ENCODE assay signal across 28 cellular contexts in the genomic region with DNA sequence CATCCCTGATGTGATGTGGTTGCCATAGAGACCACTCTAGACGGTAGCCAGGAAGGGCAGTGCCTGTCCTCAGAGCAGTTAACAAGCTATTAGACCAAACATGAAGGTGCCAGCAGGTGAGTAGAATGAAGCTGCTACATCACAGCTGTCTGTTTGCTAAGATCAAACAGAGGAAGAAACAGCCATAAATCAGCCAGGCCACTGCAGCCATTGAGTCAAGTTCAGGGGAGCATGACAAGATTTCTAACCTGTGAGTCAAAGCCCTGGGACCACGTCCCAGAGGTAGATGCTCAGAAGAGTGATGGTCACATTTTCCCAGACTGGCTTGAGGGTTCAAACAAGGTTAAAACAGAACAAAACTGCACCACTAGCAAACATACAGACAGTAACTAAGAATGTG.
DNase-seq lines count a peak whose midpoint lies in the region; ATAC-seq, FAIRE-seq and TF ChIP-seq lines count a peak whose summit lies in the region.
"Had no signal": no experiment of that assay in that cellular context is flagged by ENCODE, and none has a peak within 500 bp of the region (broad histone marks: within the 10 kb centered on the region; RNA-seq: fewer than 3 reads in every experiment).

No MANE protein-coding gene starts in this region.

- POLR2A ChIA-PET in K562 (lab: Yijun Ruan, JAX): interaction anchor here (0.9 kb wide), 1 partner anchor 10 kb away, joined by 3 read pairs; no protein-coding TSS in a partner anchor

- H3K27me3 ChIP-seq in K562 (ENCODE audit: control insufficient read depth in 2 of 2, insufficient read depth in 2 of 2, low read length in 2 of 2): no peaks in the 10 kb centered on the region
- H3K27me3 ChIP-seq in neural cell (ENCODE audit: insufficient read depth, low read depth, low read length): no peaks in the 10 kb centered on the region
- H3K27me3 ChIP-seq in WERI-Rb-1 (ENCODE audit: insufficient read depth, low read depth, severe bottlenecking): no peaks in the 10 kb centered on the region
- H3K27me3 ChIP-seq: ovary, testis had no signal

- no peak for TF ChIP-seq POLR2A in K562 (conservative IDR thresholded peaks at IDR 0.05)

- TF ChIP-seq CTCF in K562 (IDR thresholded peaks at IDR 0.05 in 2 of 3, conservative IDR thresholded peaks at IDR 0.05 in 1 of 3; ENCODE audit: insufficient read depth in 2 of 3, low read depth in 1 of 3, low read length in 3 of 3): no peak
- TF ChIP-seq CTCF in neural cell (IDR thresholded peaks at IDR 0.05; ENCODE audit: poor library complexity, severe bottlenecking): no peak
- TF ChIP-seq CTCF in WERI-Rb-1 (IDR thresholded peaks at IDR 0.05; ENCODE audit: low read depth, low read length): no peak

- no peak for TF ChIP-seq RAD21 in K562 (CRISPR knock-in tag; conservative IDR thresholded peaks at IDR 0.05 in 1 of 2, IDR thresholded peaks at IDR 0.05 in 1 of 2)
- TF ChIP-seq RAD21 in neural cell (conservative IDR thresholded peaks at IDR 0.05): no peak

- FAIRE-seq in K562 (lab: Jason Lieb, UNC): no peak
- FAIRE-seq: G401.6, GM19239, H1, HTR-8/SVneo had no signal

- H3K79me2 ChIP-seq in K562 (ENCODE audit: control insufficient read depth, insufficient read depth, low read length): no peaks in the 10 kb centered on the region
- no peaks in the 10 kb centered on the region for H3K79me2 ChIP-seq in neural cell (replicated peaks; ENCODE audit: insufficient read depth, low read length)

- H3K4me3 ChIP-seq in K562 (no peak overlapping the region), neural cell (ENCODE audit: low read length) (no peak overlapping the region), WERI-Rb-1 (ENCODE audit: low read depth, low read length) (no peak overlapping the region)
- H3K4me3 ChIP-seq: ovary, testis had no signal

- H4K20me1 ChIP-seq in K562 (replicated peaks; ENCODE audit: control insufficient read depth, insufficient read depth, low read length) (no peaks in the 10 kb centered on the region), neural cell (ENCODE audit: insufficient read depth) (no peaks in the 10 kb centered on the region)

- H3K27ac Mint-ChIP-seq in activated T-helper 2 cell treated with anti-CD3 and anti-CD28 coated beads, Interferon-gamma antibody, Interleukin-2, Interleukin-4, amounts not matched to agents 10 μg/mL and 5 μg/mL and 100 μg/mL, durations not matched to agents 14 hours and 24 hours and 36 hours: no peak overlapping the region
- H3K27ac Mint-ChIP-seq: immature natural killer cell; memory B cell; naive thymus-derived CD4-positive, alpha-beta T cell; stimulated activated effector memory CD8-positive, alpha-beta T cell treated with anti-CD3 and anti-CD28 coated beads, Interleukin-12 subunit alpha, Interleukin-12 subunit beta, amount 100 ng/mL, for 72 hours had no signal

- H3K9ac ChIP-seq in K562 (ENCODE audit: insufficient read depth in 1 of 2, low read depth in 2 of 2, low read length in 2 of 2): no peak overlapping the region
- peak overlapping the region; percentile 9 for H3K9ac ChIP-seq in neural cell (ENCODE audit: low read length)

- in situ Hi-C loops in K562 (cut with MboI): no loop called here

- intact Hi-C loops in K562 (cut with micrococcal nuclease): no loop called here
- intact Hi-C loops in activated T-helper 2 cell treated with anti-CD3 and anti-CD28 coated beads, Interferon-gamma antibody, Interleukin-2, Interleukin-4, amounts not matched to agents 10 μg/mL and 5 μg/mL and 100 μg/mL, durations not matched to agents 14 hours and 24 hours and 36 hours (cut with micrococcal nuclease): no loop called here

- H3K36me3 ChIP-seq in K562 (ENCODE audit: control insufficient read depth, insufficient read depth, low read length) (no peaks in the 10 kb centered on the region), neural cell (ENCODE audit: insufficient read depth, low read length) (no peaks in the 10 kb centered on the region), WERI-Rb-1 (no peaks in the 10 kb centered on the region)
- H3K36me3 ChIP-seq: ovary had no signal

- no peaks in the 10 kb centered on the region for H3K27me3 Mint-ChIP-seq in activated T-helper 2 cell treated with anti-CD3 and anti-CD28 coated beads, Interferon-gamma antibody, Interleukin-2, Interleukin-4, amounts not matched to agents 10 μg/mL and 5 μg/mL and 100 μg/mL, durations not matched to agents 14 hours and 24 hours and 36 hours (ENCODE audit: low read depth)
- H3K27me3 Mint-ChIP-seq: central memory CD8-positive, alpha-beta T cell had no signal

- H3K4me2 ChIP-seq in K562 (ENCODE audit: insufficient read depth, low read length) (no peak overlapping the region), neural cell (ENCODE audit: low read length) (no peak overlapping the region)

- H3K9me1 ChIP-seq in K562 (ENCODE audit: control insufficient read depth, insufficient read depth, low read length): no peaks in the 10 kb centered on the region

- BruUV-seq in K562 (replicated peaks; lab: Mats Ljungman, UMichigan): no TSS peak

- no peak overlapping the region for H3K4me3 Mint-ChIP-seq in activated T-helper 2 cell treated with anti-CD3 and anti-CD28 coated beads, Interferon-gamma antibody, Interleukin-2, Interleukin-4, amounts not matched to agents 10 μg/mL and 5 μg/mL and 100 μg/mL, durations not matched to agents 14 hours and 24 hours and 36 hours (ENCODE audit: low read depth)
- H3K4me3 Mint-ChIP-seq: central memory CD8-positive, alpha-beta T cell; immature natural killer cell; memory B cell; naive thymus-derived CD4-positive, alpha-beta T cell; stimulated activated effector memory CD8-positive, alpha-beta T cell treated with anti-CD3 and anti-CD28 coated beads, Interleukin-12 subunit alpha, Interleukin-12 subunit beta, amount 100 ng/mL, for 72 hours had no signal

- DNase-seq in EH (ENCODE audit: low read depth) (peak; percentile 4), NCI-H345 treated with DMSO at 0.1 percent for 48 hours (lab: John Stamatoyannopoulos, UW; ENCODE audit: unreplicated experiment) (peak; percentile 11), K562 (ENCODE audit: extremely low read depth in 1 of 4, low spot score in 3 of 4) (no peak), WERI-Rb-1 (no peak)
- DNase-seq in activated naive CD4-positive, alpha-beta T cell treated with Interleukin-2 at 50 U/mL for 16 hours: no peak
- DNase-seq in activated T-helper 2 cell treated with anti-CD3 and anti-CD28 coated beads, Interferon-gamma antibody, Interleukin-2, Interleukin-4, amounts not matched to agents 10 μg/mL and 5 μg/mL and 100 μg/mL, durations not matched to agents 14 hours and 24 hours and 36 hours (ENCODE audit: low spot score): no peak
- DNase-seq: activated CD4-positive, alpha-beta T cell treated with anti-CD3 and anti-CD28 coated beads, Interleukin-2, amount 50 U/mL, for 1 hour; AML-193; amniotic stem cell; head of caudate nucleus; immature natural killer cell; Kasumi-1; naive thymus-derived CD4-positive, alpha-beta T cell; NCI-H1092 treated with DMSO at 0.1 percent for 48 hours; NCI-H526; OCI-M1; ovary; testis had no signal

- no peaks in the 10 kb centered on the region for H3F3A ChIP-seq in neural cell (ENCODE audit: insufficient read depth, low read length, poor library complexity, severe bottlenecking)

- CTCF ChIA-PET in K562 (lab: Yijun Ruan, JAX; ENCODE audit: low intra/inter-chr PET ratio): no interaction called here

- no peak overlapping the region for H3K27ac ChIP-seq in K562 (ENCODE audit: extremely low read depth, low read depth, low read length)
- H3K27ac ChIP-seq in neural cell (ENCODE audit: low read length): peak overlapping the region; percentile 50
- H3K27ac ChIP-seq in WERI-Rb-1: no peak overlapping the region
- H3K27ac ChIP-seq: ovary, testis had no signal

- H3K4me1 ChIP-seq in K562 (replicated peaks in 1 of 2; ENCODE audit: control insufficient read depth in 2 of 2, insufficient read depth in 2 of 2, low read length in 2 of 2): no peaks in the 10 kb centered on the region
- H3K4me1 ChIP-seq: Caco-2, testis had no signal

- ATAC-seq in K562: no peak
- ATAC-seq: naive thymus-derived CD4-positive, alpha-beta T cell; sciatic nerve; stimulated activated effector memory CD8-positive, alpha-beta T cell treated with anti-CD3 and anti-CD28 coated beads, Interleukin-12 subunit alpha, Interleukin-12 subunit beta, amount 100 ng/mL, for 72 hours had no signal

- no peaks in the 10 kb centered on the region for H3K9me3 ChIP-seq in K562 (replicated peaks; ENCODE audit: control insufficient read depth, insufficient read depth, low read depth, low read length)
- H3K9me3 ChIP-seq in neural cell (ENCODE audit: low read length): no peaks in the 10 kb centered on the region
- no peaks in the 10 kb centered on the region for H3K9me3 ChIP-seq in WERI-Rb-1 (ENCODE audit: severe bottlenecking)
- H3K9me3 ChIP-seq: Caco-2, ovary, testis had no signal

- no peaks in the 10 kb centered on the region for H3K9me3 Mint-ChIP-seq in activated T-helper 2 cell treated with anti-CD3 and anti-CD28 coated beads, Interferon-gamma antibody, Interleukin-2, Interleukin-4, amounts not matched to agents 10 μg/mL and 5 μg/mL and 100 μg/mL, durations not matched to agents 14 hours and 24 hours and 36 hours

- H3K36me3 Mint-ChIP-seq in activated T-helper 2 cell treated with anti-CD3 and anti-CD28 coated beads, Interferon-gamma antibody, Interleukin-2, Interleukin-4, amounts not matched to agents 10 μg/mL and 5 μg/mL and 100 μg/mL, durations not matched to agents 14 hours and 24 hours and 36 hours (ENCODE audit: low read depth): no peaks in the 10 kb centered on the region
- H3K36me3 Mint-ChIP-seq: immature natural killer cell; memory B cell; naive thymus-derived CD4-positive, alpha-beta T cell; stimulated activated effector memory CD8-positive, alpha-beta T cell treated with anti-CD3 and anti-CD28 coated beads, Interleukin-12 subunit alpha, Interleukin-12 subunit beta, amount 100 ng/mL, for 72 hours had no signal

- H2AFZ ChIP-seq in K562 (ENCODE audit: low read depth, low read length): no peak overlapping the region
- no peak overlapping the region for H2AFZ ChIP-seq in neural cell (ENCODE audit: low read depth, low read length)

- TF ChIP-seq EP300 in K562 (IDR thresholded peaks at IDR 0.05; ENCODE audit: low read length) (no peak), neural cell (conservative IDR thresholded peaks at IDR 0.05; ENCODE audit: poor library complexity, severe bottlenecking) (peak; percentile 44)

- WGBS in K562 (ENCODE audit: insufficient coverage, low coverage, missing lambda C conversion rate): 3% methylated on average over 2 of the region's 2 CpGs

- no peaks in the 10 kb centered on the region for H3K9me2 ChIP-seq in neural cell (ENCODE audit: insufficient read depth, low read length)

- H3K4me1 Mint-ChIP-seq in activated T-helper 2 cell treated with anti-CD3 and anti-CD28 coated beads, Interferon-gamma antibody, Interleukin-2, Interleukin-4, amounts not matched to agents 10 μg/mL and 5 μg/mL and 100 μg/mL, durations not matched to agents 14 hours and 24 hours and 36 hours (ENCODE audit: low read depth): no peaks in the 10 kb centered on the region
- H3K4me1 Mint-ChIP-seq: central memory CD8-positive, alpha-beta T cell; immature natural killer cell; memory B cell; stimulated activated effector memory CD8-positive, alpha-beta T cell treated with anti-CD3 and anti-CD28 coated beads, Interleukin-12 subunit alpha, Interleukin-12 subunit beta, amount 100 ng/mL, for 72 hours had no signal

TF ChIP-seq in neural cell, 6 proteins besides CTCF, POLR2A, EP300 and RAD21 (continues in another document):
- TF ChIP-seq SMC3 (conservative IDR thresholded peaks at IDR 0.05; ENCODE audit: poor library complexity): peak; percentile 19
- TF ChIP-seq TAF1 (IDR thresholded peaks at IDR 0.05; ENCODE audit: low read depth): no peak

Comparison
In these comparisons a context has a peak if more than half of its experiments do, and no peak if none do; other contexts are left out.
1. DNase-seq: peak in EH (single experiment) and NCI-H345 treated with DMSO at 0.1 percent for 48 hours (single experiment); none in K562 (0 of 4), WERI-Rb-1 (single experiment), activated naive CD4-positive, alpha-beta T cell treated with Interleukin-2 at 50 U/mL for 16 hours (single experiment) and activated T-helper 2 cell treated with anti-CD3 and anti-CD28 coated beads, Interferon-gamma antibody, Interleukin-2, Interleukin-4, amounts not matched to agents 10 μg/mL and 5 μg/mL and 100 μg/mL, durations not matched to agents 14 hours and 24 hours and 36 hours (single experiment).